ENCODE assay signal across 22 cellular contexts in the genomic region with DNA sequence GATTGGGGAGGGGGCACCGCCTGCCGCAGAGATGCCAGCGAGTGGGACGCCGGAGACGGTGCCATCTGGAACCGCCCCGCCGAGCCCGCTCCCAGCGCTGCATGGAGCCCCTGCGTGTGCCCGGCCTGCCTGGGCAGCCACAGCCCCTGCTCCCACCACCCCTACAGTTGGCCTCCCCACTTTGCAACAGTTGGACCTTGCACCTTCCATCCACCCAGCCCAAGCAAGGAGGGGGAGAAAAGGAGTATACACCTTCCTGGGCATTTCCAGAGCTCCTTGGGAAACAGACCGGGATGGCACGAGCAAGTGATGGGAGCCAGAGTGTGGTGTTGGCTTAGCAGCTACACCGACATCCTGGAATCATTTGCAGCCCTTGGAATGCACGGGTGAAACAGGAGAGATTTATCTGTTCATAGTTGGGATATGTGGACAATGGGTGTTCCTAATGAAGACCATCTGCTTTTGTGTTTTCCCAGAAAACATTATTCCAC. TPM values are rescaled to one million over a fixed set of nuclear protein-coding genes. Genes with fewer than 3 reads are reported as not detected.
DNase-seq lines count a peak whose midpoint lies in the region; FAIRE-seq and TF ChIP-seq lines count a peak whose summit lies in the region.
"Had no signal": no experiment of that assay in that cellular context is flagged by ENCODE, and none has a peak within 500 bp of the region (broad histone marks: within the 10 kb centered on the region; RNA-seq: fewer than 3 reads in every experiment).

No MANE protein-coding gene starts in this region.

- H3K9me3 ChIP-seq in SJCRH30 (replicated peaks): no peaks in the 10 kb centered on the region
- H3K9me3 ChIP-seq in suprapubic skin: no peaks in the 10 kb centered on the region
- H3K9me3 ChIP-seq: BLaER1 had no signal

- no peaks in the 10 kb centered on the region for H3K27me3 ChIP-seq in SJCRH30
- H3K27me3 ChIP-seq in suprapubic skin: peaks cover 56% of the 10 kb centered on the region

- TF ChIP-seq CTCF in foreskin fibroblast (IDR thresholded peaks at IDR 0.05; ENCODE audit: low read depth, low read length) (no peak), nephron (IDR thresholded peaks at IDR 0.05; ENCODE audit: unreplicated experiment in 3 of 3) (no peak), suprapubic skin (IDR thresholded peaks at IDR 0.05) (no peak)

- H3K4me1 Mint-ChIP-seq in nephron: peaks cover 87% of the 10 kb centered on the region

- H3K27ac Mint-ChIP-seq in nephron: peak overlapping the region; percentile 45 to 90 (median 89)
- H3K27ac Mint-ChIP-seq: activated B cell treated with CpG ODN at 0.5 μM for 24 hours; activated CD8-positive, alpha-beta T cell treated with anti-CD3 and anti-CD28 coated beads, Interleukin-2, amount 10 ng/mL, durations not matched to agents 7 days and 5 days; activated naive CD8-positive, alpha-beta T cell treated with anti-CD3 and anti-CD28 coated beads, Interleukin-2, amount 10 ng/mL, durations not matched to agents 7 days and 5 days; activated T-cell treated with anti-CD3 and anti-CD28 coated beads, Interleukin-2, amount 50 U/mL, for 72 hours; natural killer cell treated with Interleukin-12 subunit alpha and Interleukin-12 subunit beta and Interleukin-15 and Interleukin-18, amount 100 ng/mL, for 72 hours had no signal

- TF ChIP-seq POLR2A in suprapubic skin (IDR thresholded peaks at IDR 0.05) (no peak), GM12892 (IDR thresholded peaks at IDR 0.05; ENCODE audit: low read depth, low read length) (no peak)

- H3K4me1 ChIP-seq in SJCRH30 (peaks cover 69% of the 10 kb centered on the region), suprapubic skin (peaks cover 36% of the 10 kb centered on the region)

- no peak for TF ChIP-seq EP300 in suprapubic skin (IDR thresholded peaks at IDR 0.05)

- WGBS in suprapubic skin: 61% methylated on average over 17 of the region's 17 CpGs

- H3K4me3 Mint-ChIP-seq in nephron: peak overlapping the region in 2 of 3 experiments; percentile 32 to 79
- H3K4me3 Mint-ChIP-seq: activated B cell treated with CpG ODN at 0.5 μM for 24 hours; activated CD8-positive, alpha-beta T cell treated with anti-CD3 and anti-CD28 coated beads, Interleukin-2, amount 10 ng/mL, durations not matched to agents 7 days and 5 days; activated naive CD8-positive, alpha-beta T cell treated with anti-CD3 and anti-CD28 coated beads, Interleukin-2, amount 10 ng/mL, durations not matched to agents 7 days and 5 days; activated T-cell treated with anti-CD3 and anti-CD28 coated beads, Interleukin-2, amount 50 U/mL, for 72 hours; natural killer cell treated with Interleukin-12 subunit alpha and Interleukin-12 subunit beta and Interleukin-15 and Interleukin-18, amount 100 ng/mL, for 72 hours had no signal

- peaks cover 12% of the 10 kb centered on the region for H3K36me3 Mint-ChIP-seq in nephron (ENCODE audit: low read depth)
- H3K36me3 Mint-ChIP-seq: natural killer cell treated with Interleukin-12 subunit alpha and Interleukin-12 subunit beta and Interleukin-15 and Interleukin-18, amount 100 ng/mL, for 72 hours had no signal

- peaks cover 4% of the 10 kb centered on the region for H3K9me3 Mint-ChIP-seq in nephron
- H3K9me3 Mint-ChIP-seq: activated B cell treated with CpG ODN at 0.5 μM for 24 hours; activated naive CD8-positive, alpha-beta T cell treated with anti-CD3 and anti-CD28 coated beads, Interleukin-2, amount 10 ng/mL, durations not matched to agents 7 days and 5 days; activated T-cell treated with anti-CD3 and anti-CD28 coated beads, Interleukin-2, amount 50 U/mL, for 72 hours; natural killer cell treated with Interleukin-12 subunit alpha and Interleukin-12 subunit beta and Interleukin-15 and Interleukin-18, amount 100 ng/mL, for 72 hours had no signal

- H3K27ac ChIP-seq in SJCRH30: peak overlapping the region; percentile 88
- peak overlapping the region; percentile 73 for H3K27ac ChIP-seq in suprapubic skin
- H3K27ac ChIP-seq: BLaER1 had no signal

- DNase-seq in SJCRH30 (peak; percentile 15 to 28), foreskin fibroblast (peak; percentile 67 to 83), suprapubic skin (ENCODE audit: low spot score in 2 of 2) (peak in 1 of 2 donors; percentile 78), superior temporal gyrus (ENCODE audit: extremely low spot score) (no peak), NCI-H1436 treated with DMSO at 0.1 percent for 48 hours (lab: John Stamatoyannopoulos, UW) (no peak), GM12892 (ENCODE audit: insufficient read length) (no peak)
- no peak for DNase-seq in activated effector memory CD4-positive, alpha-beta T cell treated with anti-CD3 and anti-CD28 coated beads, Interleukin-2, amount 50 U/mL, for 16 hours
- DNase-seq: activated B cell treated with CpG ODN at 0.5 μM for 24 hours; activated CD8-positive, alpha-beta T cell treated with anti-CD3 and anti-CD28 coated beads, Interleukin-2, amount 10 ng/mL, durations not matched to agents 7 days and 5 days; activated naive CD8-positive, alpha-beta T cell treated with anti-CD3 and anti-CD28 coated beads, Interleukin-2, amount 10 ng/mL, durations not matched to agents 7 days and 5 days; activated T-cell treated with anti-CD3 and anti-CD28 coated beads, Interleukin-2, amount 50 U/mL, for 72 hours; Calu3; Kasumi-1; mammary epithelial cell; NCI-H1092 treated with DMSO at 0.1 percent for 48 hours; NCI-H526 had no signal

- no peak for FAIRE-seq in GM12892 (lab: Jason Lieb, UNC)
- FAIRE-seq: G401.6, islet of Langerhans had no signal

- no peak overlapping the region for H3K4me3 ChIP-seq in SJCRH30
- H3K4me3 ChIP-seq in foreskin fibroblast (ENCODE audit: low read depth in 1 of 2, low read length in 2 of 2): peak overlapping the region in 1 of 2 donors; percentile 23
- peak overlapping the region; percentile 26 for H3K4me3 ChIP-seq in suprapubic skin
- H3K4me3 ChIP-seq: BLaER1 had no signal

- H3K36me3 ChIP-seq in SJCRH30 (no peaks in the 10 kb centered on the region), suprapubic skin (no peaks in the 10 kb centered on the region)
- H3K36me3 ChIP-seq: BLaER1 had no signal

- peaks cover 63% of the 10 kb centered on the region for H3K27me3 Mint-ChIP-seq in nephron (ENCODE audit: low read depth)

RNA-seq across cellular contexts. Expression of gene EBF3, which starts 10.5 kb away (rescaled TPM):
- total RNA-seq in SJCRH30 (2014; rRNA removed; shearing (Covaris generic)): 13.1 and 13.2 TPM in 2 replicates
- 1 to 10 TPM; 1.4 to 4.2 (median 2.4) TPM for total RNA-seq in suprapubic skin
- polyA plus RNA-seq in GM12892 (2012; ENCODE audit: missing spikeins): not detected
- total RNA-seq: activated B cell treated with CpG ODN at 0.5 μM for 24 hours; activated CD8-positive, alpha-beta T cell treated with anti-CD3 and anti-CD28 coated beads, Interleukin-2, amount 10 ng/mL, durations not matched to agents 7 days and 5 days; activated naive CD8-positive, alpha-beta T cell treated with anti-CD3 and anti-CD28 coated beads, Interleukin-2, amount 10 ng/mL, durations not matched to agents 7 days and 5 days; activated T-cell treated with anti-CD3 and anti-CD28 coated beads, Interleukin-2, amount 50 U/mL, for 72 hours; Calu3; natural killer cell treated with Interleukin-12 subunit alpha and Interleukin-12 subunit beta and Interleukin-15 and Interleukin-18, amount 100 ng/mL, for 72 hours; T-helper 2 cell treated with Interferon-gamma antibody and Interleukin-4, amounts not matched to agents 100 ng/mL and 5 ng/mL, for 36 hours had no signal
- polyA plus RNA-seq: mammary epithelial cell had no signal

Comparison
In these comparisons a context has a peak if more than half of its experiments do, and no peak if none do; other contexts are left out.
1. DNase-seq: peak in SJCRH30 (2 of 2) and foreskin fibroblast (2 of 2); none in superior temporal gyrus (single experiment), NCI-H1436 treated with DMSO at 0.1 percent for 48 hours (single experiment), activated effector memory CD4-positive, alpha-beta T cell treated with anti-CD3 and anti-CD28 coated beads, Interleukin-2, amount 50 U/mL, for 16 hours (single experiment) and GM12892 (single experiment).